8 cellular contexts compared by ENCODE assay signal in genomic region chr5:32585446-32586250, GRCh38. TPM values are rescaled to one million over a fixed set of nuclear protein-coding genes. Genes with fewer than 3 reads are reported as not detected.
DNase-seq lines count a peak whose midpoint lies in the region; ATAC-seq and TF ChIP-seq lines count a peak whose summit lies in the region.

Gene SUB1, plus strand, starts transcription at chr5:32585557. Its CDS starts 2,956 bp downstream, at chr5:32588513.

- TF ChIP-seq CTCF in KMS-11 (conservative IDR thresholded peaks at IDR 0.05; ENCODE audit: low read depth, low read length), result no peak
- peak; percentile 11; the same call in 1 of the 2 replicates for TF ChIP-seq CTCF in Panc1 (IDR thresholded peaks at IDR 0.05)
- TF ChIP-seq CTCF in esophagus muscularis mucosa (IDR thresholded peaks at IDR 0.05), result no peak

- H3K27me3 ChIP-seq in KMS-11 (ENCODE audit: insufficient read depth, low read depth) (no peaks in the 10 kb centered on the region), Panc1 (ENCODE audit: control insufficient read depth, insufficient read depth, low read length) (no peaks in the 10 kb centered on the region), esophagus muscularis mucosa (no peaks in the 10 kb centered on the region)

- peaks cover 54% of the 10 kb centered on the region for H3K4me1 Mint-ChIP-seq in activated T-cell treated with anti-CD3 and anti-CD28 coated beads, Interleukin-2, amount 50 U/mL, for 4 hours (ENCODE audit: low read depth)

- H3K9me3 Mint-ChIP-seq in activated T-cell treated with anti-CD3 and anti-CD28 coated beads, Interleukin-2, amount 50 U/mL, for 4 hours, result no peaks in the 10 kb centered on the region

- peak; percentile 67 for TF ChIP-seq POLR2A in esophagus muscularis mucosa (IDR thresholded peaks at IDR 0.05; ENCODE audit: low read depth)

- intact Hi-C loops in Panc1 (cut with micrococcal nuclease; ENCODE audit: unreplicated experiment), result no loop called here
- intact Hi-C loops in esophagus muscularis mucosa (cut with DNase I), result loop anchor here (5.0 to 10.0 kb wide), 2 partner anchors 78 to 351 kb away; no protein-coding TSS in a partner anchor

- no peaks in the 10 kb centered on the region for H3K27me3 Mint-ChIP-seq in activated T-cell treated with anti-CD3 and anti-CD28 coated beads, Interleukin-2, amount 50 U/mL, for 4 hours (ENCODE audit: low read depth)

- peak within 1 kb of the TSS; percentile 94 for H3K4me3 Mint-ChIP-seq in activated T-cell treated with anti-CD3 and anti-CD28 coated beads, Interleukin-2, amount 50 U/mL, for 4 hours

- peaks cover 61% of the 10 kb centered on the region for H3K79me2 ChIP-seq in KMS-11 (ENCODE audit: insufficient read depth, low read depth)

- CTCF ChIA-PET in Panc1 (lab: Charles Lee), result interaction anchor here (0.6 to 1.9 kb wide), 2 partner anchors 96 to 209 kb away, joined by 3 to 6 read pairs; no protein-coding TSS in a partner anchor

- in situ Hi-C loops in Panc1 (cut with HindIII; ENCODE audit: low pct_unique_long_range_greater_than_20kb, low sequenced_read_pairs), result no loop called here

- peaks cover 81% of the 10 kb centered on the region for H3K4me1 ChIP-seq in KMS-11 (ENCODE audit: low read depth, poor library complexity, severe bottlenecking)
- H3K4me1 ChIP-seq in Panc1 (ENCODE audit: control insufficient read depth, insufficient read depth, low read length), result peaks cover 8% of the 10 kb centered on the region
- H3K4me1 ChIP-seq in esophagus muscularis mucosa, result peaks cover 14 to 42% (median 30%) of the 10 kb centered on the region in 4 donors

- POLR2A ChIA-PET in Panc1 (lab: Charles Lee), result interaction anchor here (0.5 to 0.9 kb wide), 7 partner anchors 53 to 301 kb away, joined by 3 to 8 read pairs (median 4); no protein-coding TSS in a partner anchor

- no TSS peak for BruUV-seq in Panc1 (replicated peaks; lab: Mats Ljungman, UMichigan)

- H3K4me3 ChIP-seq in KMS-11 (IDR thresholded peaks at IDR 0.05; ENCODE audit: insufficient read depth, low read depth, low read length) (no peak within 1 kb of the TSS), Panc1 (ENCODE audit: low read depth in 2 of 2, low read length in 2 of 2) (peak within 1 kb of the TSS; percentile 83 to 91), esophagus muscularis mucosa (peak within 1 kb of the TSS; percentile 88 to 99 (median 90))

- H3K36me3 Mint-ChIP-seq in activated T-cell treated with anti-CD3 and anti-CD28 coated beads, Interleukin-2, amount 50 U/mL, for 4 hours (ENCODE audit: insufficient read depth), result peaks cover 11% of the 10 kb centered on the region

- peak within 1 kb of the TSS; percentile 97 for H3K9ac ChIP-seq in KMS-11

- no peaks in the 10 kb centered on the region for H3K9me3 ChIP-seq in Panc1 (ENCODE audit: control insufficient read depth, insufficient read depth, low read depth, low read length)
- peaks cover 0 to 8% (median 0%) of the 10 kb centered on the region in 4 donors for H3K9me3 ChIP-seq in esophagus muscularis mucosa

- no peak for TF ChIP-seq EP300 in esophagus muscularis mucosa (IDR thresholded peaks at IDR 0.05)

- H3K36me3 ChIP-seq in KMS-11 (ENCODE audit: insufficient read depth) (peaks cover 4% of the 10 kb centered on the region; the same call in 1 of the 2 replicates), Panc1 (ENCODE audit: control insufficient read depth, insufficient read depth, low read length) (peaks cover 9% of the 10 kb centered on the region), esophagus muscularis mucosa (peaks cover 0 to 15% (median 12%) of the 10 kb centered on the region in 4 donors)

- 2% methylated on average over 32 of the region's 86 CpGs for WGBS in esophagus muscularis mucosa

- DNase-seq in DMS53 treated with DMSO at 0.1 percent for 48 hours (lab: John Stamatoyannopoulos, UW; ENCODE audit: unreplicated experiment) (peak; percentile 75), Panc1 (ENCODE audit: low read depth, low spot score) (peak; percentile 84), esophagus muscularis mucosa (ENCODE audit: extremely low spot score) (peak; percentile 97), myocyte (ENCODE audit: low read depth) (peak; percentile 92)
- DNase-seq in activated T-cell treated with anti-CD3 and anti-CD28 coated beads, Interleukin-2, amount 50 U/mL, for 4 hours, result peak; percentile 93
- peak; percentile 87 to 88 for DNase-seq in stimulated activated CD8-positive, alpha-beta memory T cell treated with anti-CD3 and anti-CD28 coated beads, Interleukin-7, amount 100 ng/mL, for 48 hours (ENCODE audit: extremely low read depth in 1 of 2, low read depth in 1 of 2)

- H3K27ac ChIP-seq in KMS-11 (peak within 1 kb of the TSS; percentile 97), Panc1 (ENCODE audit: low read length) (peak within 1 kb of the TSS; percentile 95), esophagus muscularis mucosa (replicated peaks in 1 of 4) (peak within 1 kb of the TSS; percentile 95 to 100 (median 98))

- H3K4me2 ChIP-seq in KMS-11, result peak within 1 kb of the TSS; percentile 91

- no peaks in the 10 kb centered on the region for H4K20me1 ChIP-seq in KMS-11 (ENCODE audit: insufficient read depth)

- ATAC-seq in GM21737 (IDR thresholded peaks at IDR 0.05; ENCODE audit: unreplicated experiment), result peak; percentile 44
- peak; percentile 94 for ATAC-seq in Panc1
- ATAC-seq in activated T-cell treated with anti-CD3 and anti-CD28 coated beads, Interleukin-2, amount 50 U/mL, for 4 hours, result peak; percentile 89 to 94

- H2AFZ ChIP-seq in KMS-11 (ENCODE audit: low read depth), result no peak within 1 kb of the TSS

RNA-seq across cellular contexts. Expression of gene SUB1, which starts in this region (rescaled TPM):
- total RNA-seq in Panc1 (2021; ENCODE audit: unreplicated experiment) (204 TPM), esophagus muscularis mucosa (100 to 1,000 TPM in 1 of 4 donors, 10 to 100 TPM in 3; 66.4 to 154 (median 90.1) TPM), myocyte (151 and 317 TPM in 2 replicates)
- 85.8 TPM for polyA plus RNA-seq in Panc1 (2012; ENCODE audit: insufficient read length)
- 100 to 1,000 TPM; 453 to 460 (median 459) TPM for total RNA-seq in activated T-cell treated with anti-CD3 and anti-CD28 coated beads, Interleukin-2, amount 50 U/mL, for 4 hours
- polyA plus RNA-seq in myocyte (2012), result 128 TPM

Comparison
In these comparisons a context has a peak if more than half of its experiments do, and no peak if none do; other contexts are left out.
1. ATAC-seq: peak in every context shown above with its lines; median percentile 94 in Panc1; 92 in activated T-cell treated with anti-CD3 and anti-CD28 coated beads, Interleukin-2, amount 50 U/mL, for 4 hours; 44 in GM21737.